Comparison of ENCODE assay signal across 30 cellular contexts in the genomic region with DNA sequence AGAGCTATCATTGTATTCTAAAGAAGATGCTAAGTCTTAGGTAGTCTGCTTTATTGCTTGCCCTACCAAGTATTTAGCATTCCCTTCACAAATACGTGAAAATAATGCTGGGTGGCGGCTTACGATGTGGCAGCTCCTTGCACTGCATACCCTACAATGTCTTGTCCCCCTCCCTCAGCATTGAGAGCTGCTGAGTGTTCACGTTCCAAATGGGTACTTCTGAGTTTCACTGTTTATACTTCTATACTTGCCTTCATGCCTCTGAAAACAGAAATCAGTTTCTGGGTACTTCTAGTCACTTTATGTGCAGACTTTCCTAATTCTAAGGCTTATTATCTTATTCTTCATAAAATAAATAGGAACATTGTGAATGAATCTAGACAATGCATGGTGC.
"Had no signal": no experiment of that assay in that cellular context is flagged by ENCODE, and none has a peak within 500 bp of the region (broad histone marks: within the 10 kb centered on the region; RNA-seq: fewer than 3 reads in every experiment).

No MANE protein-coding gene starts in this region.

- H3K9me2 ChIP-seq: SK-N-SH had no signal

- DNase-seq: activated CD4-positive, alpha-beta T cell treated with anti-CD3 and anti-CD28 coated beads, Interleukin-2, amount 10 ng/mL, durations not matched to agents 24 days and 14 days; activated CD4-positive, alpha-beta T cell treated with anti-CD3 and anti-CD28 coated beads, Interleukin-2, amount 50 U/mL, for 4 hours; activated CD8-positive, alpha-beta T cell treated with anti-CD3 and anti-CD28 coated beads, Interleukin-2, amount 10 ng/mL, durations not matched to agents 7 days and 5 days; activated gamma-delta T cell treated with Interleukin-2 at 50 U/mL for 16 hours; activated naive CD4-positive, alpha-beta T cell treated with anti-CD3 and anti-CD28 coated beads for 36 hours; activated T-cell treated with anti-CD3 and anti-CD28 coated beads, Interleukin-2, amount 50 U/mL, for 24 hours; adrenal gland; body of pancreas; Karpas-422; KBM-7; MG63; NCI-H1048; NCI-H1436; NCI-H1694; NCI-H1930; NCI-H2081 treated with DMSO at 0.1 percent for 48 hours; NCI-H2171 treated with DMSO at 0.1 percent for 48 hours; NCI-H2227 treated with DMSO at 0.1 percent for 48 hours; NCI-H446; NCI-H510A treated with DMSO at 0.1 percent for 48 hours; NCI-H526 treated with DMSO at 0.1 percent for 48 hours; NCI-H82; SHP77; SK-N-SH had no signal

- H3K4me1 ChIP-seq: adrenal gland, body of pancreas, breast epithelium, SJSA1 had no signal

- H3K36me3 ChIP-seq: adrenal gland, breast epithelium, MG63, SJSA1 had no signal

- H3K4me1 Mint-ChIP-seq: activated CD4-positive, alpha-beta T cell treated with anti-CD3 and anti-CD28 coated beads, Interleukin-2, amount 10 ng/mL, durations not matched to agents 24 days and 14 days had no signal

- H3K4me3 ChIP-seq: adrenal gland, body of pancreas, breast epithelium, MG63, SJSA1 had no signal

- H3K9me3 ChIP-seq: adrenal gland, body of pancreas, breast epithelium, MG63, SJSA1, SK-N-SH had no signal

- H3K27me3 ChIP-seq: adrenal gland, body of pancreas, breast epithelium, MG63, SJSA1 had no signal

- H3K27ac ChIP-seq: adrenal gland, body of pancreas, breast epithelium, SJSA1 had no signal

- H3K27me3 Mint-ChIP-seq: activated CD4-positive, alpha-beta T cell treated with anti-CD3 and anti-CD28 coated beads, Interleukin-2, amount 10 ng/mL, durations not matched to agents 24 days and 14 days; activated T-cell treated with anti-CD3 and anti-CD28 coated beads, Interleukin-2, amount 50 U/mL, for 24 hours had no signal

- H3K4me3 Mint-ChIP-seq: activated CD4-positive, alpha-beta T cell treated with anti-CD3 and anti-CD28 coated beads, Interleukin-2, amount 10 ng/mL, durations not matched to agents 24 days and 14 days; activated CD8-positive, alpha-beta T cell treated with anti-CD3 and anti-CD28 coated beads, Interleukin-2, amount 10 ng/mL, durations not matched to agents 7 days and 5 days; activated naive CD4-positive, alpha-beta T cell treated with anti-CD3 and anti-CD28 coated beads for 36 hours; activated T-cell treated with anti-CD3 and anti-CD28 coated beads, Interleukin-2, amount 50 U/mL, for 24 hours; T-helper 1 cell treated with Interleukin-12 subunit alpha and Interleukin-12 subunit beta and Interleukin-4 antibody, amounts not matched to agents 30 μg/mL and 1 μg/mL, for 36 hours; T-helper 2 cell treated with Interferon-gamma antibody and Interleukin-4, amounts not matched to agents 5 μg/mL and 100 μg/mL, for 36 hours had no signal

- H3K4me2 ChIP-seq: SK-N-SH had no signal

- H3K27ac Mint-ChIP-seq: activated CD4-positive, alpha-beta T cell treated with anti-CD3 and anti-CD28 coated beads, Interleukin-2, amount 10 ng/mL, durations not matched to agents 24 days and 14 days; activated CD8-positive, alpha-beta T cell treated with anti-CD3 and anti-CD28 coated beads, Interleukin-2, amount 10 ng/mL, durations not matched to agents 7 days and 5 days; activated naive CD4-positive, alpha-beta T cell treated with anti-CD3 and anti-CD28 coated beads for 36 hours; activated naive CD4-positive, alpha-beta T cell treated with anti-CD3 and anti-CD28 coated beads, Interleukin-2, amount 50 U/mL, for 72 hours; activated T-cell treated with anti-CD3 and anti-CD28 coated beads, Interleukin-2, amount 50 U/mL, for 24 hours; T-helper 1 cell treated with Interleukin-12 subunit alpha and Interleukin-12 subunit beta and Interleukin-4 antibody, amounts not matched to agents 30 μg/mL and 1 μg/mL, for 36 hours; T-helper 2 cell treated with Interferon-gamma antibody and Interleukin-4, amounts not matched to agents 5 μg/mL and 100 μg/mL, for 36 hours had no signal

- H3K36me3 Mint-ChIP-seq: activated naive CD4-positive, alpha-beta T cell treated with anti-CD3 and anti-CD28 coated beads, Interleukin-2, amount 50 U/mL, for 72 hours had no signal

- ATAC-seq: activated CD8-positive, alpha-beta T cell treated with anti-CD3 and anti-CD28 coated beads, Interleukin-2, amount 10 ng/mL, durations not matched to agents 7 days and 5 days; activated naive CD4-positive, alpha-beta T cell treated with anti-CD3 and anti-CD28 coated beads, Interleukin-2, amount 50 U/mL, for 72 hours; body of pancreas; Panc1 had no signal

- H3K9me3 Mint-ChIP-seq: activated CD4-positive, alpha-beta T cell treated with anti-CD3 and anti-CD28 coated beads, Interleukin-2, amount 10 ng/mL, durations not matched to agents 24 days and 14 days; activated naive CD4-positive, alpha-beta T cell treated with anti-CD3 and anti-CD28 coated beads for 36 hours; activated T-cell treated with anti-CD3 and anti-CD28 coated beads, Interleukin-2, amount 50 U/mL, for 24 hours; T-helper 1 cell treated with Interleukin-12 subunit alpha and Interleukin-12 subunit beta and Interleukin-4 antibody, amounts not matched to agents 30 μg/mL and 1 μg/mL, for 36 hours; T-helper 2 cell treated with Interferon-gamma antibody and Interleukin-4, amounts not matched to agents 5 μg/mL and 100 μg/mL, for 36 hours had no signal
